ENCODE assay signal across 8 cellular contexts in the genomic region with DNA sequence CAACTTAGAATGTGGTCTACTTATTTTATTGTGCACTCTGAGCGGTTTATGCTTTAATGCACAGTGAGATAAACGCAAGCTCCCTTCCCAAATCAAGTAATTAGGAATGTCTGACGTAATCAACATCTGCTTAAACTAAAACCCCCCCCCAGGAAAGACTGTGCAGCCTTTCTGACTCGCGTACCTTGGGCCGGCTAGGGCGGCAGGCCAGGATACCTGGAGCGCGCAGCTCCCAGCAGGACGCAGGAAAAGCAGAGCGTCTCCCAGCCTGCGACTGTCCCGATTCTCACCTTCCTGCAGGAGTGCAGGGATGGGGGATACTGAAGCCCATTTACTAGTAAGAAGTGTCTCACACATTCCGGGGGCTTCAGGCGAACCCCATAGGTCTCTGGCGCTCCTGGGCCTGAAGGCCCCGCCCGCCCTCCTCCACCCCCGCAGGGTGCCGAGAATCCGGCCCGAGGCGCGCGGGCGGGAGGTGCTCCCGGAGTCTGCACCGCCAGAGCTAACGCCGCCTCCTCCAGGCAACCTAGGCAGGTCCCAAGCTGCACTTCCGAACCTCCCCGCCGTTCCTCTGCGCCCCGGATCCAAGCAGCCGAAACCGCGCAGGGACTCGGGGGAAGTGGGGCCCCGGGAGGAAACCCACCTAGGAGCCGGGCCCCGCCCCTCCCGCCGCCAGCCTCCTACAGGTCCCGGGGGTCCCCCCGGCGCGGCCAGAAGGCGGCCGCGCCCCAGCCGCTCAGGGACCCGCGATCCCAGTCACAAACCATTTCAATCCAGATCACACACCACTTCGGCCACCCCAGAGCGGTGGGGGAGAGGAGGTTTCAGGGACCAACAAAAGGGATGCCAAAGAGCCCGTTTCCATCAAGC. TPM values are rescaled to one million over a fixed set of nuclear protein-coding genes. Genes with fewer than 3 reads are reported as not detected.
DNase-seq lines count a peak whose midpoint lies in the region; ATAC-seq and TF ChIP-seq lines count a peak whose summit lies in the region.

No MANE protein-coding gene starts in this region.

- peaks cover 4% of the 10 kb centered on the region for H3K9me3 Mint-ChIP-seq in glutamatergic neuron (ENCODE audit: unreplicated experiment)

- H3K27me3 ChIP-seq in HUES6 (ENCODE audit: control insufficient read depth, insufficient read depth, low read length): peaks cover 36% of the 10 kb centered on the region
- no peaks in the 10 kb centered on the region for H3K27me3 ChIP-seq in prostate gland (replicated peaks; ENCODE audit: insufficient read depth)

- no peaks in the 10 kb centered on the region for H3K36me3 Mint-ChIP-seq in glutamatergic neuron (ENCODE audit: unreplicated experiment)

- WGBS in prostate gland: 2% methylated on average over 49 of the region's 57 CpGs

- peaks cover 10% of the 10 kb centered on the region for H3K27me3 Mint-ChIP-seq in glutamatergic neuron (ENCODE audit: unreplicated experiment)

- intact Hi-C loops in prostate gland (cut with DNase I): loop anchor here (2.0 to 10.0 kb wide), 4 partner anchors 106 to 754 kb away; no protein-coding TSS in a partner anchor

- H3K36me3 ChIP-seq in HUES6 (ENCODE audit: control insufficient read depth, insufficient read depth, low read length) (no peaks in the 10 kb centered on the region), prostate gland (no peaks in the 10 kb centered on the region)

- H3K27ac ChIP-seq in C4-2B (no peak overlapping the region), HUES6 (ENCODE audit: low read depth, low read length) (peak overlapping the region; percentile 72; the same call in 1 of the 2 replicates), prostate gland (peak overlapping the region; percentile 95 to 96)

- peaks cover 3% of the 10 kb centered on the region; the same call in 1 of the 2 replicates for H3K9me3 ChIP-seq in HUES6 (ENCODE audit: control insufficient read depth, insufficient read depth, low read depth, low read length)
- H3K9me3 ChIP-seq in prostate gland: no peaks in the 10 kb centered on the region

- H3K4me3 Mint-ChIP-seq in glutamatergic neuron (ENCODE audit: unreplicated experiment): peak overlapping the region; percentile 93

- peaks cover 50% of the 10 kb centered on the region for H3K4me1 ChIP-seq in HUES6 (ENCODE audit: control insufficient read depth, insufficient read depth, low read length)
- peaks cover 7% of the 10 kb centered on the region for H3K4me1 ChIP-seq in prostate gland (replicated peaks)

- peak; percentile 22; the same call in 1 of the 2 replicates for TF ChIP-seq CTCF in C4-2B (conservative IDR thresholded peaks at IDR 0.05)
- TF ChIP-seq CTCF in glutamatergic neuron (IDR thresholded peaks at IDR 0.05; ENCODE audit: partially characterized antibody, unreplicated experiment): peak; percentile 60
- TF ChIP-seq CTCF in prostate gland (IDR thresholded peaks at IDR 0.05): peak; percentile 3 to 63 (median 42)

- H3K27ac Mint-ChIP-seq in glutamatergic neuron (ENCODE audit: unreplicated experiment): peak overlapping the region; percentile 85

- H3K4me1 Mint-ChIP-seq in glutamatergic neuron (ENCODE audit: low read depth, unreplicated experiment): peaks cover 32% of the 10 kb centered on the region

- H3K9ac ChIP-seq in HUES6 (ENCODE audit: low read length): peak overlapping the region; percentile 92

- ATAC-seq in HG02642 (IDR thresholded peaks at IDR 0.05; ENCODE audit: poor library complexity, unreplicated experiment) (no peak), HG02840 (IDR thresholded peaks at IDR 0.05; ENCODE audit: low FRiP score, unreplicated experiment) (no peak)

- H3K4me3 ChIP-seq in HUES6 (ENCODE audit: low read depth, low read length) (peak overlapping the region; percentile 83), prostate gland (peak overlapping the region; percentile 69 to 83)

- peak; percentile 52 for TF ChIP-seq POLR2A in prostate gland (IDR thresholded peaks at IDR 0.05)

- DNase-seq in activated CD8-positive, alpha-beta memory T cell treated with anti-CD3 and anti-CD28 coated beads, Interleukin-2, amount 50 U/mL, for 48 hours: peak; percentile 64
- DNase-seq in glutamatergic neuron: peak; percentile 79
- peak; percentile 81 for DNase-seq in prostate gland (ENCODE audit: low spot score)
- no peak for DNase-seq in GM19240 (ENCODE audit: insufficient read length, low spot score)

RNA-seq across cellular contexts. Expression of a gene that starts 1.4 kb away (rescaled TPM):
- total RNA-seq in glutamatergic neuron (ENCODE audit: unreplicated experiment) (51.1 TPM), prostate gland (10 to 100 TPM; 37.2 to 43.9 TPM)
